1 cellular context compared by ENCODE assay signal in genomic region chr12:33876618-33877017, GRCh38.
TF ChIP-seq lines count a peak whose summit lies in the region.

No MANE protein-coding gene starts in this region.

TF ChIP-seq in GM23338, 12 proteins besides CTCF, POLR2A, EP300 and RAD21 (continued from another document):
- TF ChIP-seq CREB1 (CRISPR knock-in tag; IDR thresholded peaks at IDR 0.05; ENCODE audit: low read depth), result no peak
- TF ChIP-seq EZH2 (IDR thresholded peaks at IDR 0.05; ENCODE audit: low read depth, unreplicated experiment), result no peak
- no peak for TF ChIP-seq POLR2AphosphoS5 (IDR thresholded peaks at IDR 0.05; ENCODE audit: low read depth)
- TF ChIP-seq ZNF331 (CRISPR knock-in tag; IDR thresholded peaks at IDR 0.05; ENCODE audit: low read depth), result no peak
- no peak for TF ChIP-seq STAT1 (IDR thresholded peaks at IDR 0.05; ENCODE audit: unreplicated experiment)
- TF ChIP-seq EZH2phosphoT487 (IDR thresholded peaks at IDR 0.05; ENCODE audit: unreplicated experiment), result no peak
- TF ChIP-seq REST (IDR thresholded peaks at IDR 0.05; ENCODE audit: unreplicated experiment), result no peak
- TF ChIP-seq ETS1 (IDR thresholded peaks at IDR 0.05), result no peak
